Comparison of ENCODE assay signal across 8 cellular contexts in the genomic region with DNA sequence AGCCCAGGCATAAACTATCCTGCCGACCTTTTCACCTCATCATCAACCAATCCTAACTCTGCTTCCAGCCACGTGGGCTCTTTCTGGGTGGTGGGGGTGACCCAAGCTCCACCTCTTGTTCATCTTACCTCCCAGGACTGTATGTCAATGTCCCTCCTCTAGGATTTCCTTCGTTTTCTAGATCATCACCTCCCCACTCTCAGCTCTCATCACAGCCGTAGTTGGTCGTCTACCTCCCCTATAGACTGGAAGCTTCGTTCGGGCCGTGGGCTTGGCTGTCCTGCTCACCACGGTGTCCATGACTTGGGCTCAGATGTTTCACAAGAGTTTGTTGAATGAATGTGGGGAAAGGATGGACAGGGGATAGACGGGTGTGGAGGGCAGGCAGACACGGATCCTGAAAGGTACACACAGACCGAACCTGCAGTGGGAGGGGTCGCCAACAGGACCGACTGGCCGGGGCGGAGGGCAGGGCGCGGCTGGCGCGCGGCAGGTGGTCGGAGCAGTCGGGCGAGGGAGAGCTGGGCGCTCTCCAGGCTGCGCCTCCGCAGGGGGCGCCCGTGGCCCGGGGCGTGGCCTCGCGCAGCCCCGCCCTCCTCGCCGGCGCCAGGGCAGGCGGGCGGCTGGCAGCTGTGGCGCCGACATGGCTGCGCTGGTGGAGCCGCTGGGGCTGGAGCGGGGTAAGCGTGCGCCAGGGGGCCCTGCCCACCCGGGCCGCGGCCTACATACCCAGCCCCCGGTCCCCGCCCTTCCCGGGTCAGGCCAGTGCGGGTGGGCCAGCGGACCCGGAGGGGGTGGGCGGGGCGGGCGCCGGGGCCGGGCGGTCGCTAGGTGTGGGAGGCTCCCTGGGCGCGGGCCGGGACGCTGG. TPM values are rescaled to one million over a fixed set of nuclear protein-coding genes. Genes with fewer than 3 reads are reported as not detected.
DNase-seq lines count a peak whose midpoint lies in the region; ATAC-seq and TF ChIP-seq lines count a peak whose summit lies in the region.

TSS of gene LIN7B (plus strand) at position 609 of the 868 bp plus-strand sequence. CDS start at position 644, 35 bp downstream.

- H3K27me3 ChIP-seq in duodenal mucosa (ENCODE audit: control insufficient read depth in 1 of 2, insufficient read depth in 2 of 2, low read length in 2 of 2) (no peaks in the 10 kb centered on the region), lung (ENCODE audit: control insufficient read depth, insufficient read depth) (no peaks in the 10 kb centered on the region)

- ATAC-seq in HG03139 (IDR thresholded peaks at IDR 0.05; ENCODE audit: unreplicated experiment) (peak; percentile 44), lung (ENCODE audit: insufficient read depth, low FRiP score) (peak; percentile 60)

- peak within 1 kb of the TSS; percentile 71 to 77 for H3K4me3 ChIP-seq in duodenal mucosa (ENCODE audit: low read depth in 1 of 2, low read length in 2 of 2)
- peak within 1 kb of the TSS; percentile 78 for H3K4me3 ChIP-seq in lung

- no peaks in the 10 kb centered on the region for H3K9me3 ChIP-seq in duodenal mucosa (ENCODE audit: control insufficient read depth in 1 of 2, low read length in 2 of 2)
- no peaks in the 10 kb centered on the region for H3K9me3 ChIP-seq in lung (ENCODE audit: control insufficient read depth in 2 of 2, insufficient read depth in 1 of 2, low read length in 1 of 2)

- peak within 1 kb of the TSS; percentile 33 to 66 for H3K9ac ChIP-seq in duodenal mucosa (ENCODE audit: low read depth in 1 of 2, low read length in 2 of 2)

- TF ChIP-seq CTCF in lung (IDR thresholded peaks at IDR 0.05; ENCODE audit: control extremely low read depth, extremely low read depth), result peak; percentile 21

- DNase-seq in NCI-H187 (lab: John Stamatoyannopoulos, UW) (peak; percentile 57 to 72), NCI-H187 treated with DMSO at 0.1 percent for 48 hours (lab: John Stamatoyannopoulos, UW) (no peak), NCI-H748 (lab: John Stamatoyannopoulos, UW; ENCODE audit: unreplicated experiment) (peak; percentile 72), lung (ENCODE audit: low spot score) (no peak)
- peak; percentile 53 to 55 for DNase-seq in activated CD4-positive, alpha-beta T cell treated with anti-CD3 and anti-CD28 coated beads, Interleukin-2, amount 50 U/mL, for 4 hours
- peak; percentile 69 for DNase-seq in stimulated activated CD8-positive, alpha-beta memory T cell treated with anti-CD3 and anti-CD28 coated beads, Interleukin-12 subunit alpha, Interleukin-12 subunit beta, amount 100 ng/mL, for 4 hours (ENCODE audit: low read depth)

- WGBS in lung, 2 donors, result 0 to 1% methylated on average over 55 to 66 of the region's 66 CpGs

- peak within 1 kb of the TSS; percentile 32 for H3K27ac ChIP-seq in duodenal mucosa (ENCODE audit: low read depth, low read length)
- H3K27ac ChIP-seq in lung (ENCODE audit: low read depth in 1 of 2, low read length in 1 of 2), result peak within 1 kb of the TSS; percentile 11 to 63

- peaks cover 21 to 35% of the 10 kb centered on the region in 2 donors for H3K4me1 ChIP-seq in duodenal mucosa (ENCODE audit: control insufficient read depth in 1 of 2, insufficient read depth in 2 of 2, low read length in 2 of 2)
- H3K4me1 ChIP-seq in lung (ENCODE audit: control insufficient read depth in 2 of 2, insufficient read depth in 2 of 2, low read length in 2 of 2), result peaks cover 0 to 8% of the 10 kb centered on the region in 2 donors

- H3K36me3 ChIP-seq in duodenal mucosa (ENCODE audit: control insufficient read depth in 1 of 2, insufficient read depth in 2 of 2, low read length in 2 of 2) (peaks cover 2 to 5% of the 10 kb centered on the region in 2 donors), lung (ENCODE audit: control insufficient read depth in 2 of 2, insufficient read depth in 2 of 2, low read length in 2 of 2) (peaks cover 0 to 3% of the 10 kb centered on the region in 2 donors)

RNA-seq across cellular contexts. Expression of gene LIN7B, which starts in this region (rescaled TPM):
- total RNA-seq in lung, result 1 to 10 TPM; 6.6 to 7.8 TPM
- polyA plus RNA-seq in lung, result 10 to 100 TPM in 1 of 2 donors, 1 to 10 TPM in 1; 6.4 to 12.4 TPM

Comparison
In these comparisons a context has a peak if more than half of its experiments do, and no peak if none do; other contexts are left out.
1. DNase-seq: peak in NCI-H187 (2 of 2), NCI-H748 (single experiment), activated CD4-positive, alpha-beta T cell treated with anti-CD3 and anti-CD28 coated beads, Interleukin-2, amount 50 U/mL, for 4 hours (2 of 2) and stimulated activated CD8-positive, alpha-beta memory T cell treated with anti-CD3 and anti-CD28 coated beads, Interleukin-12 subunit alpha, Interleukin-12 subunit beta, amount 100 ng/mL, for 4 hours (single experiment); none in NCI-H187 treated with DMSO at 0.1 percent for 48 hours (single experiment) and lung (single experiment).